ENCODE assay signal across 2 cellular contexts in genomic region chr12:113762849-113763816, GRCh38.
A peak's percentile ranks its signal among the peaks of the same experiment; 100 is the strongest.
TF ChIP-seq lines count a peak whose summit lies in the region.

No MANE protein-coding gene starts in this region.

TF ChIP-seq in SK-N-SH treated with all-trans-retinoic acid at 6 μM for 48 hours, 23 proteins besides CTCF, POLR2A, EP300 and RAD21 (continued from another document):
- TF ChIP-seq, protein P1, sequence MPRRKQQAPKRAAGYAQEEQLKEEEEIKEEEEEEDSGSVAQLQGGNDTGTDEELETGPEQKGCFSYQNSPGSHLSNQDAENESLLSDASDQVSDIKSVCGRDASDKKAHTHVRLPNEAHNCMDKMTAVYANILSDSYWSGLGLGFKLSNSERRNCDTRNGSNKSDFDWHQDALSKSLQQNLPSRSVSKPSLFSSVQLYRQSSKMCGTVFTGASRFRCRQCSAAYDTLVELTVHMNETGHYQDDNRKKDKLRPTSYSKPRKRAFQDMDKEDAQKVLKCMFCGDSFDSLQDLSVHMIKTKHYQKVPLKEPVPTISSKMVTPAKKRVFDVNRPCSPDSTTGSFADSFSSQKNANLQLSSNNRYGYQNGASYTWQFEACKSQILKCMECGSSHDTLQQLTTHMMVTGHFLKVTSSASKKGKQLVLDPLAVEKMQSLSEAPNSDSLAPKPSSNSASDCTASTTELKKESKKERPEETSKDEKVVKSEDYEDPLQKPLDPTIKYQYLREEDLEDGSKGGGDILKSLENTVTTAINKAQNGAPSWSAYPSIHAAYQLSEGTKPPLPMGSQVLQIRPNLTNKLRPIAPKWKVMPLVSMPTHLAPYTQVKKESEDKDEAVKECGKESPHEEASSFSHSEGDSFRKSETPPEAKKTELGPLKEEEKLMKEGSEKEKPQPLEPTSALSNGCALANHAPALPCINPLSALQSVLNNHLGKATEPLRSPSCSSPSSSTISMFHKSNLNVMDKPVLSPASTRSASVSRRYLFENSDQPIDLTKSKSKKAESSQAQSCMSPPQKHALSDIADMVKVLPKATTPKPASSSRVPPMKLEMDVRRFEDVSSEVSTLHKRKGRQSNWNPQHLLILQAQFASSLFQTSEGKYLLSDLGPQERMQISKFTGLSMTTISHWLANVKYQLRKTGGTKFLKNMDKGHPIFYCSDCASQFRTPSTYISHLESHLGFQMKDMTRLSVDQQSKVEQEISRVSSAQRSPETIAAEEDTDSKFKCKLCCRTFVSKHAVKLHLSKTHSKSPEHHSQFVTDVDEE (CRISPR knock-in tag; IDR thresholded peaks at IDR 0.05), result no peak
- no peak for TF ChIP-seq OSR1 (CRISPR knock-in tag; IDR thresholded peaks at IDR 0.05)
- no peak for TF ChIP-seq ZNF70 (CRISPR knock-in tag; IDR thresholded peaks at IDR 0.05)
- no peak for TF ChIP-seq TCF4 (CRISPR knock-in tag; IDR thresholded peaks at IDR 0.05; ENCODE audit: borderline replicate concordance)
- TF ChIP-seq, protein P2, sequence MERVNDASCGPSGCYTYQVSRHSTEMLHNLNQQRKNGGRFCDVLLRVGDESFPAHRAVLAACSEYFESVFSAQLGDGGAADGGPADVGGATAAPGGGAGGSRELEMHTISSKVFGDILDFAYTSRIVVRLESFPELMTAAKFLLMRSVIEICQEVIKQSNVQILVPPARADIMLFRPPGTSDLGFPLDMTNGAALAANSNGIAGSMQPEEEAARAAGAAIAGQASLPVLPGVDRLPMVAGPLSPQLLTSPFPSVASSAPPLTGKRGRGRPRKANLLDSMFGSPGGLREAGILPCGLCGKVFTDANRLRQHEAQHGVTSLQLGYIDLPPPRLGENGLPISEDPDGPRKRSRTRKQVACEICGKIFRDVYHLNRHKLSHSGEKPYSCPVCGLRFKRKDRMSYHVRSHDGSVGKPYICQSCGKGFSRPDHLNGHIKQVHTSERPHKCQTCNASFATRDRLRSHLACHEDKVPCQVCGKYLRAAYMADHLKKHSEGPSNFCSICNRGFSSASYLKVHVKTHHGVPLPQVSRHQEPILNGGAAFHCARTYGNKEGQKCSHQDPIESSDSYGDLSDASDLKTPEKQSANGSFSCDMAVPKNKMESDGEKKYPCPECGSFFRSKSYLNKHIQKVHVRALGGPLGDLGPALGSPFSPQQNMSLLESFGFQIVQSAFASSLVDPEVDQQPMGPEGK (CRISPR knock-in tag; IDR thresholded peaks at IDR 0.05; ENCODE audit: borderline replicate concordance), result no peak
- no peak for TF ChIP-seq ESRRG (CRISPR knock-in tag; IDR thresholded peaks at IDR 0.05)
- TF ChIP-seq ZC3H10 (CRISPR knock-in tag; IDR thresholded peaks at IDR 0.05), result no peak
- TF ChIP-seq ZFP30 (CRISPR knock-in tag; IDR thresholded peaks at IDR 0.05), result no peak
- TF ChIP-seq, protein P3, sequence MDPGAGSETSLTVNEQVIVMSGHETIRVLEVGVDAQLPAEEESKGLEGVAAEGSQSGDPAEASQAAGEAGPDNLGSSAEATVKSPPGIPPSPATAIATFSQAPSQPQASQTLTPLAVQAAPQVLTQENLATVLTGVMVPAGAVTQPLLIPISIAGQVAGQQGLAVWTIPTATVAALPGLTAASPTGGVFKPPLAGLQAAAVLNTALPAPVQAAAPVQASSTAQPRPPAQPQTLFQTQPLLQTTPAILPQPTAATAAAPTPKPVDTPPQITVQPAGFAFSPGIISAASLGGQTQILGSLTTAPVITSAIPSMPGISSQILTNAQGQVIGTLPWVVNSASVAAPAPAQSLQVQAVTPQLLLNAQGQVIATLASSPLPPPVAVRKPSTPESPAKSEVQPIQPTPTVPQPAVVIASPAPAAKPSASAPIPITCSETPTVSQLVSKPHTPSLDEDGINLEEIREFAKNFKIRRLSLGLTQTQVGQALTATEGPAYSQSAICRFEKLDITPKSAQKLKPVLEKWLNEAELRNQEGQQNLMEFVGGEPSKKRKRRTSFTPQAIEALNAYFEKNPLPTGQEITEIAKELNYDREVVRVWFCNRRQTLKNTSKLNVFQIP (CRISPR knock-in tag; IDR thresholded peaks at IDR 0.05; ENCODE audit: borderline replicate concordance, low read depth), result no peak
- no peak for TF ChIP-seq CREB5 (CRISPR knock-in tag; IDR thresholded peaks at IDR 0.05; ENCODE audit: low read depth)
- TF ChIP-seq RARB (CRISPR knock-in tag; IDR thresholded peaks at IDR 0.05), result no peak

TF ChIP-seq in neural cell, 6 proteins besides CTCF, POLR2A, EP300 and RAD21 (continued from another document):
- TF ChIP-seq, protein P4, sequence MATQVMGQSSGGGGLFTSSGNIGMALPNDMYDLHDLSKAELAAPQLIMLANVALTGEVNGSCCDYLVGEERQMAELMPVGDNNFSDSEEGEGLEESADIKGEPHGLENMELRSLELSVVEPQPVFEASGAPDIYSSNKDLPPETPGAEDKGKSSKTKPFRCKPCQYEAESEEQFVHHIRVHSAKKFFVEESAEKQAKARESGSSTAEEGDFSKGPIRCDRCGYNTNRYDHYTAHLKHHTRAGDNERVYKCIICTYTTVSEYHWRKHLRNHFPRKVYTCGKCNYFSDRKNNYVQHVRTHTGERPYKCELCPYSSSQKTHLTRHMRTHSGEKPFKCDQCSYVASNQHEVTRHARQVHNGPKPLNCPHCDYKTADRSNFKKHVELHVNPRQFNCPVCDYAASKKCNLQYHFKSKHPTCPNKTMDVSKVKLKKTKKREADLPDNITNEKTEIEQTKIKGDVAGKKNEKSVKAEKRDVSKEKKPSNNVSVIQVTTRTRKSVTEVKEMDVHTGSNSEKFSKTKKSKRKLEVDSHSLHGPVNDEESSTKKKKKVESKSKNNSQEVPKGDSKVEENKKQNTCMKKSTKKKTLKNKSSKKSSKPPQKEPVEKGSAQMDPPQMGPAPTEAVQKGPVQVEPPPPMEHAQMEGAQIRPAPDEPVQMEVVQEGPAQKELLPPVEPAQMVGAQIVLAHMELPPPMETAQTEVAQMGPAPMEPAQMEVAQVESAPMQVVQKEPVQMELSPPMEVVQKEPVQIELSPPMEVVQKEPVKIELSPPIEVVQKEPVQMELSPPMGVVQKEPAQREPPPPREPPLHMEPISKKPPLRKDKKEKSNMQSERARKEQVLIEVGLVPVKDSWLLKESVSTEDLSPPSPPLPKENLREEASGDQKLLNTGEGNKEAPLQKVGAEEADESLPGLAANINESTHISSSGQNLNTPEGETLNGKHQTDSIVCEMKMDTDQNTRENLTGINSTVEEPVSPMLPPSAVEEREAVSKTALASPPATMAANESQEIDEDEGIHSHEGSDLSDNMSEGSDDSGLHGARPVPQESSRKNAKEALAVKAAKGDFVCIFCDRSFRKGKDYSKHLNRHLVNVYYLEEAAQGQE (IDR thresholded peaks at IDR 0.05; ENCODE audit: borderline replicate concordance), result peak; percentile 42
- TF ChIP-seq EZH2 (IDR thresholded peaks at IDR 0.05; ENCODE audit: borderline replicate concordance, insufficient read depth, low read length, poor library complexity, severe bottlenecking), result no peak
TF ChIP-seq in neural cell: peak in this region for 4.
